ENCODE assay signal across 8 cellular contexts in genomic region chr6:27838513-27839302, GRCh38.
DNase-seq lines count a peak whose midpoint lies in the region; ATAC-seq, FAIRE-seq and TF ChIP-seq lines count a peak whose summit lies in the region.
"Not testable (repeated sequence)": the region's sequence is repeated elsewhere in the genome, so short reads cannot be mapped to it uniquely, and the experiment has no call there.

No MANE protein-coding gene starts in this region.

- peaks cover 19% of the 10 kb centered on the region for H3K4me1 Mint-ChIP-seq in activated CD4-positive, alpha-beta memory T cell treated with anti-CD3 and anti-CD28 coated beads for 36 hours (ENCODE audit: low read depth)

- intact Hi-C loops in activated CD4-positive, alpha-beta memory T cell treated with anti-CD3 and anti-CD28 coated beads for 36 hours (cut with micrococcal nuclease), result loop anchor here (1.0 to 10.0 kb wide), 8 partner anchors 13 to 1814 kb away; a partner anchor contains a TSS
- intact Hi-C loops in colonic mucosa (cut with DNase I); posterior vena cava (cut with DNase I): not testable (repeated sequence)

- H3K4me3 ChIP-seq in colonic mucosa, result peak overlapping the region; percentile 51

- DNase-seq in GM12892 (ENCODE audit: insufficient read length), result not testable (repeated sequence)
- peak; percentile 42 for DNase-seq in NCI-H774 (lab: John Stamatoyannopoulos, UW)
- DNase-seq in activated CD4-positive, alpha-beta memory T cell treated with anti-CD3 and anti-CD28 coated beads for 36 hours, result peak; percentile 66
- peak; percentile 66 for DNase-seq in colonic mucosa
- peak; percentile 45 for DNase-seq in iris pigment epithelial cell (ENCODE audit: low read depth)
- peak; percentile 92 for DNase-seq in posterior vena cava (ENCODE audit: low spot score)
- peak; percentile 65 for DNase-seq in ureter (ENCODE audit: low spot score)

- CTCF ChIA-PET in activated CD4-positive, alpha-beta memory T cell treated with anti-CD3 and anti-CD28 coated beads for 36 hours (lab: Charles Lee), result interaction anchor here (0.8 to 6.7 kb wide), 10 partner anchors 14 to 999 kb away, joined by 3 to 61 read pairs (median 6); a partner anchor contains a TSS

- H3K36me3 Mint-ChIP-seq in activated CD4-positive, alpha-beta memory T cell treated with anti-CD3 and anti-CD28 coated beads for 36 hours, result not testable (repeated sequence)

- H3K9ac ChIP-seq in colonic mucosa (ENCODE audit: low read depth in 2 of 2, low read length in 2 of 2), result peak overlapping the region; percentile 78 to 90

- H3K36me3 ChIP-seq in colonic mucosa, result not testable (repeated sequence)

- not testable (repeated sequence) for H3K27ac Mint-ChIP-seq in activated CD4-positive, alpha-beta memory T cell treated with anti-CD3 and anti-CD28 coated beads for 36 hours

- not testable (repeated sequence) for H3K27me3 Mint-ChIP-seq in activated CD4-positive, alpha-beta memory T cell treated with anti-CD3 and anti-CD28 coated beads for 36 hours

- not testable (repeated sequence) for H3K9me3 Mint-ChIP-seq in activated CD4-positive, alpha-beta memory T cell treated with anti-CD3 and anti-CD28 coated beads for 36 hours

- peak; percentile 5 for ATAC-seq in HG03064 (IDR thresholded peaks at IDR 0.05; ENCODE audit: low read depth, unreplicated experiment)

- peak; percentile 17 for FAIRE-seq in GM12892 (lab: Jason Lieb, UNC)

- TF ChIP-seq POLR2A in GM12892 (IDR thresholded peaks at IDR 0.05; ENCODE audit: low read depth, low read length), result peak; percentile 92

- not testable (repeated sequence) for H3K4me3 Mint-ChIP-seq in activated CD4-positive, alpha-beta memory T cell treated with anti-CD3 and anti-CD28 coated beads for 36 hours

- POLR2A ChIA-PET in activated CD4-positive, alpha-beta memory T cell treated with anti-CD3 and anti-CD28 coated beads for 36 hours (lab: Charles Lee), result interaction anchor here (0.6 to 6.9 kb wide), 23 partner anchors 8 to 1817 kb away, joined by 3 to 429 read pairs (median 5); partner anchors contain the start of gene ZSCAN31

- H3K27me3 ChIP-seq in colonic mucosa, result not testable (repeated sequence)

- H3K9me3 ChIP-seq in colonic mucosa, result not testable (repeated sequence)

- peak overlapping the region; percentile 96 for H3K27ac ChIP-seq in colonic mucosa

- not testable (repeated sequence) for TF ChIP-seq CTCF in colonic mucosa (IDR thresholded peaks at IDR 0.05)

- H3K4me1 ChIP-seq in colonic mucosa, result not testable (repeated sequence)
